In genomic region chr20:38697306-38697705, GRCh38 we compare ENCODE assay signal across 34 cellular contexts. TPM values are rescaled to one million over a fixed set of nuclear protein-coding genes. Genes with fewer than 3 reads are reported as not detected.
"Had no signal": no experiment of that assay in that cellular context is flagged by ENCODE, and none has a peak within 500 bp of the region (broad histone marks: within the 10 kb centered on the region; RNA-seq: fewer than 3 reads in every experiment).

No MANE protein-coding gene starts in this region.

- H3K36me3 ChIP-seq: MG63 had no signal

- DNase-seq: Karpas-422, Kasumi-1, MG63, MM.1S, MV-4-11, NCI-H1048, NCI-H1092, NCI-H1092 treated with DMSO at 0.1 percent for 48 hours, NCI-H1105, NCI-H1105 treated with DMSO at 0.1 percent for 48 hours, NCI-H1417, NCI-H1417 treated with DMSO at 0.1 percent for 48 hours, NCI-H1694, NCI-H1694 treated with DMSO at 0.1 percent for 48 hours, NCI-H187, NCI-H187 treated with DMSO at 0.1 percent for 48 hours, NCI-H1930, NCI-H2029, NCI-H2029 treated with DMSO at 0.1 percent for 48 hours, NCI-H2081, NCI-H2081 treated with DMSO at 0.1 percent for 48 hours, NCI-H2107, NCI-H2227 treated with DMSO at 0.1 percent for 48 hours, NCI-H226, NCI-H345, NCI-H446, NCI-H446 treated with DMSO at 0.1 percent for 48 hours, NCI-H510A, NCI-H510A treated with DMSO at 0.1 percent for 48 hours, NCI-H524 treated with DMSO at 0.1 percent for 48 hours had no signal

- H3K4me3 ChIP-seq: MG63 had no signal

- H3K9me3 ChIP-seq: MG63 had no signal

RNA-seq across cellular contexts. Expression of gene SLC32A1, which starts 27.0 kb away (rescaled TPM):
- total RNA-seq: LHCN-M2, M059J, MCF 10A, NCI-H460 had no signal
